21 cellular contexts compared by ENCODE assay signal in the genomic region with DNA sequence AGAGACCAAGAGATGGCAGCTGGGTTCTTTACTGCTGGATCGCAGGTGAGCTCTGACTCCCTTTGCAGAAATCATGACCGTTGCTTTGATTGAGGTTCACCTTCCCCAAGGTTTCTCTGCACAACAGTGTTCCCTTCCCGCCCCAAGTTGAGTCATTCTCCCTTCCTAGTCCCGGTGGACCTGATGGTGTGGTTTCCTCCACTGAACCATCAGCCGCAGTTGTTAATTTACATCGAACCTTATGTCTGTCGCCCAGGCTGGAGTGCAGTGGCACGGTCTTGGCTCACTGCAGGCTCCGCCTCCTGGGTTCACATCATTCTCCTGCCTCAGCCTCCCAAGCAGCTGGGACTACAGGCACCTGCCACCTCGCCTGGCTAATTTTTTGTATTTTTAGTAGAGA. TPM values are rescaled to one million over a fixed set of nuclear protein-coding genes. Genes with fewer than 3 reads are reported as not detected.
DNase-seq lines count a peak whose midpoint lies in the region; ATAC-seq lines count a peak whose summit lies in the region.
"Had no signal": no experiment of that assay in that cellular context is flagged by ENCODE, and none has a peak within 500 bp of the region (broad histone marks: within the 10 kb centered on the region; RNA-seq: fewer than 3 reads in every experiment).

No MANE protein-coding gene starts in this region.

- H3K9me3 ChIP-seq in naive thymus-derived CD4-positive, alpha-beta T cell (ENCODE audit: control insufficient read depth in 2 of 3, low read length in 3 of 3) = no peaks in the 10 kb centered on the region

- DNase-seq in activated CD8-positive, alpha-beta memory T cell treated with anti-CD3 and anti-CD28 coated beads, Interleukin-2, amount 10 ng/mL, durations not matched to agents 7 days and 5 days = no peak
- no peak for DNase-seq in activated CD8-positive, alpha-beta memory T cell treated with anti-CD3 and anti-CD28 coated beads, Interleukin-2, amount 50 U/mL, for 48 hours
- peak; percentile 27 for DNase-seq in LHCN-M2 (ENCODE audit: low read depth)
- no peak for DNase-seq in naive thymus-derived CD4-positive, alpha-beta T cell
- DNase-seq in dedifferentiated amniotic fluid mesenchymal stem cell (ENCODE audit: extremely low spot score) = no peak
- no peak for DNase-seq in head of caudate nucleus
- no peak for DNase-seq in C1 segment of cervical spinal cord (lab: John Stamatoyannopoulos, UW)
- DNase-seq: effector memory CD4-positive, alpha-beta T cell; H9; hypothalamus; Karpas-422; mesendoderm; NCI-H1436; NCI-H2227 treated with DMSO at 0.1 percent for 48 hours; nephron progenitor cell; stimulated activated CD4-positive, alpha-beta T cell treated with anti-CD3 and anti-CD28 coated beads, Interleukin-12 subunit alpha, Interleukin-12 subunit beta, amount 100 ng/mL, for 4 hours had no signal

- POLR2A ChIA-PET in naive thymus-derived CD4-positive, alpha-beta T cell (lab: Charles Lee) = interaction anchor here (1.0 to 1.3 kb wide), 2 partner anchors 64 to 118 kb away, joined by 3 to 5 read pairs; a partner anchor contains a TSS

- H3K36me3 Mint-ChIP-seq in activated CD8-positive, alpha-beta memory T cell treated with anti-CD3 and anti-CD28 coated beads, Interleukin-2, amount 10 ng/mL, durations not matched to agents 7 days and 5 days = peaks cover 82% of the 10 kb centered on the region
- H3K36me3 Mint-ChIP-seq in activated naive CD8-positive, alpha-beta T cell = peaks cover 46% of the 10 kb centered on the region
- H3K36me3 Mint-ChIP-seq in naive thymus-derived CD4-positive, alpha-beta T cell = peaks cover 20 to 75% (median 57%) of the 10 kb centered on the region in 5 donors

- H3K36me3 ChIP-seq in naive thymus-derived CD4-positive, alpha-beta T cell (ENCODE audit: control insufficient read depth in 2 of 3, insufficient read depth in 3 of 3, low read length in 3 of 3) = peaks cover 20 to 74% (median 30%) of the 10 kb centered on the region in 3 experiments

- H3K4me3 ChIP-seq in naive thymus-derived CD4-positive, alpha-beta T cell (ENCODE audit: low read length) = no peak overlapping the region

- H3K27me3 Mint-ChIP-seq in activated CD8-positive, alpha-beta memory T cell treated with anti-CD3 and anti-CD28 coated beads, Interleukin-2, amount 10 ng/mL, durations not matched to agents 7 days and 5 days = no peaks in the 10 kb centered on the region
- H3K27me3 Mint-ChIP-seq in activated naive CD8-positive, alpha-beta T cell = no peaks in the 10 kb centered on the region
- no peaks in the 10 kb centered on the region for H3K27me3 Mint-ChIP-seq in naive thymus-derived CD4-positive, alpha-beta T cell

- no peaks in the 10 kb centered on the region for H3K27me3 ChIP-seq in naive thymus-derived CD4-positive, alpha-beta T cell (ENCODE audit: control insufficient read depth in 2 of 2, insufficient read depth in 2 of 2, low read length in 2 of 2)

- no peak for ATAC-seq in activated CD8-positive, alpha-beta memory T cell treated with anti-CD3 and anti-CD28 coated beads, Interleukin-2, amount 10 ng/mL, durations not matched to agents 7 days and 5 days
- ATAC-seq in naive thymus-derived CD4-positive, alpha-beta T cell = no peak

- no peak overlapping the region for H3K4me3 Mint-ChIP-seq in activated CD8-positive, alpha-beta memory T cell treated with anti-CD3 and anti-CD28 coated beads, Interleukin-2, amount 10 ng/mL, durations not matched to agents 7 days and 5 days
- H3K4me3 Mint-ChIP-seq in activated naive CD8-positive, alpha-beta T cell = peak overlapping the region; percentile 95
- peak overlapping the region in 3 of 10 donors; percentile 34 to 86 (median 36) for H3K4me3 Mint-ChIP-seq in naive thymus-derived CD4-positive, alpha-beta T cell
- H3K4me3 Mint-ChIP-seq: CD14-positive monocyte, H9, nephron progenitor cell had no signal

- peaks cover 28 to 41% of the 10 kb centered on the region in 2 donors for H3K4me1 ChIP-seq in naive thymus-derived CD4-positive, alpha-beta T cell (ENCODE audit: control insufficient read depth in 2 of 2, insufficient read depth in 2 of 2, low read length in 2 of 2)

- intact Hi-C loops in naive thymus-derived CD4-positive, alpha-beta T cell (cut with micrococcal nuclease) = loop anchor here in 1 of 2 donors (10.0 kb wide), 1 partner anchor 372 kb away; no protein-coding TSS in a partner anchor
- intact Hi-C loops in head of caudate nucleus (cut with DNase I) = no loop called here

- CTCF ChIA-PET in activated CD8-positive, alpha-beta memory T cell treated with anti-CD3 and anti-CD28 coated beads, Interleukin-2, amount 10 ng/mL, durations not matched to agents 7 days and 5 days (lab: Charles Lee) = no interaction called here
- CTCF ChIA-PET in naive thymus-derived CD4-positive, alpha-beta T cell (lab: Charles Lee) = no interaction called here

- H3K27ac ChIP-seq in naive thymus-derived CD4-positive, alpha-beta T cell (ENCODE audit: low read depth, low read length) = peak overlapping the region; percentile 89
- H3K27ac ChIP-seq: VCaP had no signal

- no peaks in the 10 kb centered on the region for H3K9me3 Mint-ChIP-seq in activated CD8-positive, alpha-beta memory T cell treated with anti-CD3 and anti-CD28 coated beads, Interleukin-2, amount 10 ng/mL, durations not matched to agents 7 days and 5 days (ENCODE audit: low read depth)
- H3K9me3 Mint-ChIP-seq in activated naive CD8-positive, alpha-beta T cell (ENCODE audit: low read depth) = no peaks in the 10 kb centered on the region
- peaks cover 0 to 4% (median 0%) of the 10 kb centered on the region in 11 donors for H3K9me3 Mint-ChIP-seq in naive thymus-derived CD4-positive, alpha-beta T cell
- H3K9me3 Mint-ChIP-seq: CD14-positive monocyte, H9, nephron progenitor cell had no signal

- peaks cover 78% of the 10 kb centered on the region for H3K4me1 Mint-ChIP-seq in activated CD8-positive, alpha-beta memory T cell treated with anti-CD3 and anti-CD28 coated beads, Interleukin-2, amount 10 ng/mL, durations not matched to agents 7 days and 5 days
- peaks cover 85% of the 10 kb centered on the region for H3K4me1 Mint-ChIP-seq in activated naive CD8-positive, alpha-beta T cell (ENCODE audit: low read depth)
- peaks cover 46 to 85% (median 79%) of the 10 kb centered on the region in 7 donors for H3K4me1 Mint-ChIP-seq in naive thymus-derived CD4-positive, alpha-beta T cell

- H3K27ac Mint-ChIP-seq in activated CD8-positive, alpha-beta memory T cell treated with anti-CD3 and anti-CD28 coated beads, Interleukin-2, amount 10 ng/mL, durations not matched to agents 7 days and 5 days = peak overlapping the region; percentile 96
- H3K27ac Mint-ChIP-seq in activated naive CD8-positive, alpha-beta T cell = peak overlapping the region; percentile 99
- peak overlapping the region; percentile 91 to 100 (median 97) for H3K27ac Mint-ChIP-seq in naive thymus-derived CD4-positive, alpha-beta T cell
- H3K27ac Mint-ChIP-seq: CD14-positive monocyte, H9, nephron progenitor cell had no signal

RNA-seq across cellular contexts. Expression of a gene that starts 5.8 kb away (rescaled TPM):
- total RNA-seq in activated CD8-positive, alpha-beta memory T cell treated with anti-CD3 and anti-CD28 coated beads, Interleukin-2, amount 10 ng/mL, durations not matched to agents 7 days and 5 days = 10 to 100 TPM; 26.8 to 31.7 TPM
- total RNA-seq in LHCN-M2 (2014; rRNA removed) = 8.8 and 11.3 TPM in 2 replicates
- polyA plus RNA-seq in LHCN-M2 (2012) = 4.9 TPM
- 10 to 100 TPM; 33.9 to 51.6 (median 43.8) TPM for total RNA-seq in naive thymus-derived CD4-positive, alpha-beta T cell
- polyA plus RNA-seq in naive thymus-derived CD4-positive, alpha-beta T cell = 10 to 100 TPM; 15.5 to 20.6 TPM

RNA-seq across cellular contexts. Expression of a gene that starts 24.5 kb away (rescaled TPM):
- total RNA-seq in activated CD8-positive, alpha-beta memory T cell treated with anti-CD3 and anti-CD28 coated beads, Interleukin-2, amount 10 ng/mL, durations not matched to agents 7 days and 5 days = 1 to 10 TPM in 1 of 2 experiments, not detected in 1; 2.3 TPM
- total RNA-seq in LHCN-M2 (2014; rRNA removed) = not detected in 2 replicates
- 1.3 TPM for polyA plus RNA-seq in LHCN-M2 (2012)
- total RNA-seq in naive thymus-derived CD4-positive, alpha-beta T cell = 1 to 10 TPM in 1 of 5 experiments, under 1 TPM in 3, not detected in 1; 0.80 to 1.9 (median 0.90) TPM
- 1 to 10 TPM in 1 of 2 donors, under 1 TPM in 1; 0.44 to 2.5 TPM for polyA plus RNA-seq in naive thymus-derived CD4-positive, alpha-beta T cell
- total RNA-seq: cardiac septum, H9, pulmonary artery endothelial cell had no signal

RNA-seq across cellular contexts. Expression of a gene that starts 57.2 kb away (rescaled TPM):
- not detected for total RNA-seq in activated CD8-positive, alpha-beta memory T cell treated with anti-CD3 and anti-CD28 coated beads, Interleukin-2, amount 10 ng/mL, durations not matched to agents 7 days and 5 days
- total RNA-seq in LHCN-M2 (2014; rRNA removed) = not detected in 2 replicates
- polyA plus RNA-seq in LHCN-M2 (2012) = 0.17 TPM
- total RNA-seq in naive thymus-derived CD4-positive, alpha-beta T cell = under 1 TPM in 1 of 5 experiments, not detected in 4; 0.27 TPM
- under 1 TPM; 0.69 to 0.87 TPM for polyA plus RNA-seq in naive thymus-derived CD4-positive, alpha-beta T cell
- total RNA-seq: H9, pulmonary artery endothelial cell had no signal
